Comparison of ENCODE assay signal across 17 cellular contexts in the genomic region with DNA sequence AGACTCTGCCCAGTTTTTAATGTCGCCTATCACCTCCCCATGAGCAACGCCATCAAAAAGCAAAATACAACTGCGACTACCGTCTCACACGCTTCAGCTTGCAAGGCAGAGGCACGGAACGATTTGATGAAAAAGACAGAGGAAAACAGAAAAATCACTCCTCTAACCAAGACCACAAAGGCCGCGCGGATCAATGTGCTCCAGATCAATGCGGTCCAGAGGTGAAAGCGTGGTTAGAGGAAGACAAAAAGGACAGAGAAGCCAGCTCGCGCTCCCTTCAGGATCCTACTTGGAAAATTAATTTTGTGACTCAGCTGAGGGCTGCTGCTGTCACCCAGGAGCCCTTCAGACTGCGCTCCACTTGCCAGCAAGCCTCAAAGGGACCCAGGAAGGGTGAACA.
"Had no signal": no experiment of that assay in that cellular context is flagged by ENCODE, and none has a peak within 500 bp of the region (broad histone marks: within the 10 kb centered on the region; RNA-seq: fewer than 3 reads in every experiment).

No MANE protein-coding gene starts in this region.

- H3K36me3 Mint-ChIP-seq: activated naive CD4-positive, alpha-beta T cell treated with anti-CD3 and anti-CD28 coated beads, Interleukin-2, amount 10 ng/mL, durations not matched to agents 7 days and 5 days had no signal

- H3K9me3 Mint-ChIP-seq: activated naive CD4-positive, alpha-beta T cell treated with anti-CD3 and anti-CD28 coated beads, Interleukin-2, amount 10 ng/mL, durations not matched to agents 7 days and 5 days; activated T-helper 1 cell treated with anti-CD3 and anti-CD28 coated beads, Interleukin-12 subunit alpha, Interleukin-12 subunit beta, Interleukin-2, Interleukin-4 antibody, amounts not matched to agents 30 ng/mL and 10 ng/mL and 1 ng/mL, durations not matched to agents 14 hours and 24 hours and 36 hours had no signal

- H3K27me3 ChIP-seq: heart left ventricle had no signal

- H3K4me3 ChIP-seq: coronary artery, heart left ventricle, lung had no signal

- H3K36me3 ChIP-seq: heart left ventricle had no signal

- H3K27ac Mint-ChIP-seq: activated naive CD4-positive, alpha-beta T cell treated with anti-CD3 and anti-CD28 coated beads, Interleukin-2, amount 10 ng/mL, durations not matched to agents 7 days and 5 days; activated T-helper 1 cell treated with anti-CD3 and anti-CD28 coated beads, Interleukin-12 subunit alpha, Interleukin-12 subunit beta, Interleukin-2, Interleukin-4 antibody, amounts not matched to agents 30 ng/mL and 10 ng/mL and 1 ng/mL, durations not matched to agents 14 hours and 24 hours and 36 hours had no signal

- ATAC-seq: heart left ventricle had no signal

- H3K27ac ChIP-seq: coronary artery, epithelial cell of prostate, heart left ventricle, parathyroid adenoma had no signal

- DNase-seq: activated CD4-positive, alpha-beta T cell treated with anti-CD3 and anti-CD28 coated beads for 1 hour; activated naive CD4-positive, alpha-beta T cell treated with anti-CD3 and anti-CD28 coated beads, Interleukin-2, amount 10 ng/mL, durations not matched to agents 7 days and 5 days; effector CD8-positive, alpha-beta T cell; foreskin melanocyte; heart left ventricle; midbrain; SK-N-SH; stimulated activated CD4-positive, alpha-beta T cell treated with anti-CD3 and anti-CD28 coated beads, Interleukin-15, amount 100 ng/mL, for 24 hours; stimulated activated CD4-positive, alpha-beta T cell treated with anti-CD3 and anti-CD28 coated beads, Interleukin-4, amount 100 ng/mL, for 24 hours; stimulated activated naive CD4-positive, alpha-beta T cell treated with Interleukin-2 at 50 U/mL for 16 hours; T-helper 1 cell; trophoblast cell had no signal

- H3K4me3 Mint-ChIP-seq: activated naive CD4-positive, alpha-beta T cell treated with anti-CD3 and anti-CD28 coated beads, Interleukin-2, amount 10 ng/mL, durations not matched to agents 7 days and 5 days; activated T-helper 1 cell treated with anti-CD3 and anti-CD28 coated beads, Interleukin-12 subunit alpha, Interleukin-12 subunit beta, Interleukin-2, Interleukin-4 antibody, amounts not matched to agents 30 ng/mL and 10 ng/mL and 1 ng/mL, durations not matched to agents 14 hours and 24 hours and 36 hours had no signal

- H3K9me3 ChIP-seq: heart left ventricle, SK-N-SH had no signal

- H3K4me1 ChIP-seq: heart left ventricle had no signal
